Comparison of ENCODE assay signal across 12 cellular contexts in the genomic region with DNA sequence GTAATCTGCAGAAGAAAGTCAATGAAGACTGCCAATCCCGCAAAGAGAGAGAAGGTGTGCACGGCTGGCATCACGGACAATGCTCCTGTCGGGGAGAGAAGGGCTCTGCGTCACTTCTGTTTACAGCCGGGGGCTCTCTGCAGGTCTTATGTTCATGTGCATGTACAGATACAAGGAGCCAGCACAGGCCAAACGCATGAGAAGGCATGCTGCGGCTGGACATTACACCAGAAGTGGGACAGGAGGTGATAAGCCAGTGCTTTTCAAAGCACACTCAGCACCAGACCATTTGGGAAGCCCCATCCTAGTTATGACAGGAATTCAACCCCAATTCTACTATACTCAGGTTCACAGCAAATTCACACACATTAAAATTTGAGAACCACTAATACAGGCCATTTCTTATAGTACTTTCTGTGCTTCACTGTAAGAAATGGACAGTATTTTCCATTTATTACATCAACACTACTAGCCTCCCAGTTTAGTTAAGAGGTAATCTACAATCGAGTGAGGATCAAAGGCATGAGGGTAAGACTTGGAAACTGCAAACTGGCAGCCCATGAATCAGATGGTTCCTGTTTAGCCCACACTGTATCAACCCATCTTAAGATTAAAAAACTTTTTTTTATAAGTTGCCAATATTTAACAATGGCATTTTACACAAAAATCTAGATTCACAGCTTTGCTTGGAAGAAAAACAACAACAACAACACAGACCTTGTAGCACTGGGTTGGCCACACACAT. TPM values are rescaled to one million over a fixed set of nuclear protein-coding genes. Genes with fewer than 3 reads are reported as not detected.
DNase-seq lines count a peak whose midpoint lies in the region; ATAC-seq and TF ChIP-seq lines count a peak whose summit lies in the region.
"Had no signal": no experiment of that assay in that cellular context is flagged by ENCODE, and none has a peak within 500 bp of the region (broad histone marks: within the 10 kb centered on the region; RNA-seq: fewer than 3 reads in every experiment).

No MANE protein-coding gene starts in this region.

- H3K27ac Mint-ChIP-seq in activated CD8-positive, alpha-beta T cell treated with anti-CD3 and anti-CD28 coated beads for 36 hours = peak overlapping the region; percentile 44
- H3K27ac Mint-ChIP-seq: type B pancreatic cell had no signal

- DNase-seq in left cardiac atrium = no peak
- DNase-seq in Right ventricle myocardium superior = no peak
- DNase-seq in activated CD8-positive, alpha-beta T cell treated with anti-CD3 and anti-CD28 coated beads for 36 hours = no peak
- DNase-seq in fibroblast of villous mesenchyme (ENCODE audit: low read depth) = peak; percentile 84
- no peak for DNase-seq in hepatic stellate cell (ENCODE audit: low spot score)
- no peak for DNase-seq in CD1c-positive myeloid dendritic cell (ENCODE audit: extremely low spot score)
- no peak for DNase-seq in sciatic nerve (ENCODE audit: low spot score)
- DNase-seq: activated CD4-positive, alpha-beta T cell treated with anti-CD3 and anti-CD28 coated beads, Interleukin-2, amount 50 U/mL, for 1 hour; DMS79; NCI-H1417 had no signal

- POLR2A ChIA-PET in activated CD8-positive, alpha-beta T cell treated with anti-CD3 and anti-CD28 coated beads for 36 hours (lab: Charles Lee) = no interaction called here

- ATAC-seq in left cardiac atrium (peak; percentile 64 to 65), Right ventricle myocardium superior (ENCODE audit: poor library complexity) (no peak), sciatic nerve (no peak)
- peak; percentile 41 for ATAC-seq in activated CD8-positive, alpha-beta T cell treated with anti-CD3 and anti-CD28 coated beads for 36 hours
- no peak for ATAC-seq in activated CD4-positive, CD25-positive, alpha-beta regulatory T cell treated with anti-CD3 and anti-CD28 coated beads, Interleukin-2, amount 50 U/mL, for 24 hours

- peaks cover 31% of the 10 kb centered on the region for H3K4me1 Mint-ChIP-seq in activated CD8-positive, alpha-beta T cell treated with anti-CD3 and anti-CD28 coated beads for 36 hours (ENCODE audit: low read depth)

- no peak overlapping the region for H3K4me3 Mint-ChIP-seq in activated CD8-positive, alpha-beta T cell treated with anti-CD3 and anti-CD28 coated beads for 36 hours
- H3K4me3 Mint-ChIP-seq: type B pancreatic cell had no signal

- H3K9me3 Mint-ChIP-seq in activated CD8-positive, alpha-beta T cell treated with anti-CD3 and anti-CD28 coated beads for 36 hours = no peaks in the 10 kb centered on the region
- H3K9me3 Mint-ChIP-seq: type B pancreatic cell had no signal

- intact Hi-C loops in left cardiac atrium (cut with DNase I) = no loop called here
- intact Hi-C loops in Right ventricle myocardium superior (cut with DNase I) = no loop called here
- intact Hi-C loops in activated CD8-positive, alpha-beta T cell treated with anti-CD3 and anti-CD28 coated beads for 36 hours (cut with micrococcal nuclease) = no loop called here
- intact Hi-C loops in sciatic nerve (cut with DNase I) = no loop called here

- CTCF ChIA-PET in activated CD8-positive, alpha-beta T cell treated with anti-CD3 and anti-CD28 coated beads for 36 hours (lab: Charles Lee) = interaction anchor here (1.1 to 2.4 kb wide), 3 partner anchors 25 to 162 kb away, joined by 4 to 13 read pairs (median 7); no protein-coding TSS in a partner anchor

- H3K36me3 Mint-ChIP-seq in activated CD8-positive, alpha-beta T cell treated with anti-CD3 and anti-CD28 coated beads for 36 hours (ENCODE audit: low read depth) = peaks cover 46% of the 10 kb centered on the region

- TF ChIP-seq CTCF in activated CD8-positive, alpha-beta T cell treated with anti-CD3 and anti-CD28 coated beads for 36 hours (IDR thresholded peaks at IDR 0.05) = no peak
- no peak for TF ChIP-seq CTCF in fibroblast of villous mesenchyme (IDR thresholded peaks at IDR 0.05; ENCODE audit: insufficient read depth, low read depth, low read length)

- H3K27me3 Mint-ChIP-seq in activated CD8-positive, alpha-beta T cell treated with anti-CD3 and anti-CD28 coated beads for 36 hours = no peaks in the 10 kb centered on the region
- H3K27me3 Mint-ChIP-seq: type B pancreatic cell had no signal

- peak overlapping the region; percentile 19 for H3K4me3 ChIP-seq in fibroblast of villous mesenchyme (ENCODE audit: low read depth, low read length)

RNA-seq across cellular contexts. Expression of a gene that starts 38.2 kb away (rescaled TPM):
- 10 to 100 TPM; 12.8 to 18.6 TPM for total RNA-seq in left cardiac atrium
- 13.9 TPM for total RNA-seq in Right ventricle myocardium superior
- 10 to 100 TPM; 26.1 to 28.5 TPM for total RNA-seq in activated CD8-positive, alpha-beta T cell treated with anti-CD3 and anti-CD28 coated beads for 36 hours
- 19.0 and 32.0 TPM in 2 replicates for total RNA-seq in fibroblast of villous mesenchyme
- total RNA-seq in sciatic nerve = 26.2 TPM

RNA-seq across cellular contexts. Expression of a gene that starts 44.8 kb away (rescaled TPM):
- 10 to 100 TPM; 17.1 to 29.7 TPM for total RNA-seq in left cardiac atrium
- 9.8 TPM for total RNA-seq in Right ventricle myocardium superior
- 10 to 100 TPM; 21.5 to 22.9 TPM for total RNA-seq in activated CD8-positive, alpha-beta T cell treated with anti-CD3 and anti-CD28 coated beads for 36 hours
- total RNA-seq in fibroblast of villous mesenchyme = 34.5 and 38.4 TPM in 2 replicates
- 77.3 TPM for total RNA-seq in sciatic nerve

Comparison
In these comparisons a context has a peak if more than half of its experiments do, and no peak if none do; other contexts are left out.
1. ATAC-seq: peak in left cardiac atrium (2 of 2) and activated CD8-positive, alpha-beta T cell treated with anti-CD3 and anti-CD28 coated beads for 36 hours (single experiment); none in Right ventricle myocardium superior (single experiment), activated CD4-positive, CD25-positive, alpha-beta regulatory T cell treated with anti-CD3 and anti-CD28 coated beads, Interleukin-2, amount 50 U/mL, for 24 hours (0 of 2) and sciatic nerve (single experiment).